ENCODE assay signal across 1 cellular context in the genomic region with DNA sequence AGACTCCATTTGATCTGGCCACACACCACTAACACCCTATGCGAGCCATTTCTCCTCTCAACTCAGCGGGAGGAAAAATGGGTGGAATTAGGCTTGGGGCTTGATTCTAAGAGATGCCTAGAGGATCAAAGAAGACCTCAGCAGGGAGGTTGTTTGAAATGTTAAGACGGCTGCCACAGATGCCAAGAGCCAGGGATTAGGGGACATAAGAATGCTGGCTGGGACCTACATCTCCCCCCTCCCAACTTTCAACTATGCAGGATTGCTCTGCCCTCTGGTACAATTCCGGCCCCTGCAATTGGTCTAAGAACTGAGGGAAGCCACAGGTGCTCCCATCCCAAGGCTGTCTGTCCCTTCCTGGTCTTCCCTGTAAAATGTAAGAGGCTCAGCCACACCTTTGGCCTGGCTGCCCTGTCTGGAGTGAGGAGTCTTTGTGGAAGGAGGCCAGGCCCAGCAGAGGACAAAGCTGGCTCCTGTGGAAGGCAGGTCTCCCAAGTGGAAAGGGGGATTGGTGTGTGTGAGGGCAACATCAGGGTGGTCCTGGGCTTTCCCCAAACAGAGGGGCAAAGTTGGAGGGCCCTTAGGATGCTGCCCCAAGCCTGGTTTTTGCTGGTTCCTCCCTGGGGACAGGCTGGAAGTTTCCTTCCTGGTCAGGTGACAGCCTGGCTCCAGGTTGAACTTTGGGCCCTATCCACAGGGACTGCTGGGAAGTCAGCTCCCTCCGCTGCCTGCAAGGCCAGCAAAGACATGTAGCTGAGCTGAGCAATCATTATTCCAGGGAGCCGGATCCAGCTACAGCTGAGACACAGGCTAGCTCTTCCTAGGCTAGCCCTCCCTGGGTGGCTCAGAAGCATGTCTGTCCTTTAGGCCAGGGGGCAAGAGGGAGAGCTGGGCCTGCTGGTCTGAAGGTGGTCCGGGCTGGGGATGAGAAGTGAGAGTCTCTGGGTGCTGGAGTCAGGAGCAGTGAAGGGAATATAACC.
A peak's percentile ranks its signal among the peaks of the same experiment; 100 is the strongest.
TF ChIP-seq lines count a peak whose summit lies in the region.

No MANE protein-coding gene starts in this region.

TF ChIP-seq in HepG2, 621 proteins besides CTCF, POLR2A, EP300 and RAD21 (continued from another document and continues in another):
- TF ChIP-seq, protein P1, sequence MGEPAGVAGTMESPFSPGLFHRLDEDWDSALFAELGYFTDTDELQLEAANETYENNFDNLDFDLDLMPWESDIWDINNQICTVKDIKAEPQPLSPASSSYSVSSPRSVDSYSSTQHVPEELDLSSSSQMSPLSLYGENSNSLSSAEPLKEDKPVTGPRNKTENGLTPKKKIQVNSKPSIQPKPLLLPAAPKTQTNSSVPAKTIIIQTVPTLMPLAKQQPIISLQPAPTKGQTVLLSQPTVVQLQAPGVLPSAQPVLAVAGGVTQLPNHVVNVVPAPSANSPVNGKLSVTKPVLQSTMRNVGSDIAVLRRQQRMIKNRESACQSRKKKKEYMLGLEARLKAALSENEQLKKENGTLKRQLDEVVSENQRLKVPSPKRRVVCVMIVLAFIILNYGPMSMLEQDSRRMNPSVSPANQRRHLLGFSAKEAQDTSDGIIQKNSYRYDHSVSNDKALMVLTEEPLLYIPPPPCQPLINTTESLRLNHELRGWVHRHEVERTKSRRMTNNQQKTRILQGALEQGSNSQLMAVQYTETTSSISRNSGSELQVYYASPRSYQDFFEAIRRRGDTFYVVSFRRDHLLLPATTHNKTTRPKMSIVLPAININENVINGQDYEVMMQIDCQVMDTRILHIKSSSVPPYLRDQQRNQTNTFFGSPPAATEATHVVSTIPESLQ (CRISPR knock-in tag; conservative IDR thresholded peaks at IDR 0.05), result no peak
- TF ChIP-seq, protein P2, sequence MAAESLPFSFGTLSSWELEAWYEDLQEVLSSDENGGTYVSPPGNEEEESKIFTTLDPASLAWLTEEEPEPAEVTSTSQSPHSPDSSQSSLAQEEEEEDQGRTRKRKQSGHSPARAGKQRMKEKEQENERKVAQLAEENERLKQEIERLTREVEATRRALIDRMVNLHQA (CRISPR knock-in tag; IDR thresholded peaks at IDR 0.05), result no peak
- TF ChIP-seq, protein P3, sequence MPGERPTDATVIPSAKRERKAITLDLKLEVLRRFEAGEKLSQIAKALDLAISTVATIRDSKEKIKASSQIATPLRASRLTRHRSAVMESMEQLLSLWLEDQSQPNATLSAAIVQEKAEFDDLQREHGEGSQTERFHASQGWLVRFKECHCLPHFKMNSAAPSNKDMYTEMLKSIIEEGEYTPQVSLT (CRISPR knock-in tag; IDR thresholded peaks at IDR 0.05; ENCODE audit: borderline replicate concordance, low read depth), result no peak
- TF ChIP-seq, protein P4, sequence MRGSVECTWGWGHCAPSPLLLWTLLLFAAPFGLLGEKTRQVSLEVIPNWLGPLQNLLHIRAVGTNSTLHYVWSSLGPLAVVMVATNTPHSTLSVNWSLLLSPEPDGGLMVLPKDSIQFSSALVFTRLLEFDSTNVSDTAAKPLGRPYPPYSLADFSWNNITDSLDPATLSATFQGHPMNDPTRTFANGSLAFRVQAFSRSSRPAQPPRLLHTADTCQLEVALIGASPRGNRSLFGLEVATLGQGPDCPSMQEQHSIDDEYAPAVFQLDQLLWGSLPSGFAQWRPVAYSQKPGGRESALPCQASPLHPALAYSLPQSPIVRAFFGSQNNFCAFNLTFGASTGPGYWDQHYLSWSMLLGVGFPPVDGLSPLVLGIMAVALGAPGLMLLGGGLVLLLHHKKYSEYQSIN (CRISPR knock-in tag; IDR thresholded peaks at IDR 0.05; ENCODE audit: borderline replicate concordance), result no peak
- TF ChIP-seq ZFP1 (CRISPR knock-in tag; IDR thresholded peaks at IDR 0.05), result no peak
- TF ChIP-seq SCMH1 (CRISPR knock-in tag; IDR thresholded peaks at IDR 0.05; ENCODE audit: borderline replicate concordance), result no peak
- TF ChIP-seq NCOA1 (CRISPR knock-in tag; IDR thresholded peaks at IDR 0.05), result 0 out of 2 replicates have a peak, but pooled peaks have one; percentile 71
- peak; percentile 51; the same call in 1 of the 2 replicates for TF ChIP-seq FOXO1 (CRISPR knock-in tag; IDR thresholded peaks at IDR 0.05)
- TF ChIP-seq SMAD1 (CRISPR knock-in tag; IDR thresholded peaks at IDR 0.05; ENCODE audit: borderline replicate concordance, low read depth), result peak; percentile 69; the same call in 1 of the 2 replicates
- TF ChIP-seq STAT5B (CRISPR knock-in tag; IDR thresholded peaks at IDR 0.05), result no peak
- peak; percentile 26; the same call in 1 of the 2 replicates for TF ChIP-seq ZNF547 (CRISPR knock-in tag; IDR thresholded peaks at IDR 0.05)
- no peak for TF ChIP-seq RFXANK (CRISPR knock-in tag; IDR thresholded peaks at IDR 0.05)
- TF ChIP-seq TAF15 (IDR thresholded peaks at IDR 0.05; ENCODE audit: low read depth, low read length, poor library complexity, severe bottlenecking), result no peak
- no peak; the same call in 1 of the 2 replicates for TF ChIP-seq ETV6 (CRISPR knock-in tag; conservative IDR thresholded peaks at IDR 0.05)
- TF ChIP-seq, protein P5, sequence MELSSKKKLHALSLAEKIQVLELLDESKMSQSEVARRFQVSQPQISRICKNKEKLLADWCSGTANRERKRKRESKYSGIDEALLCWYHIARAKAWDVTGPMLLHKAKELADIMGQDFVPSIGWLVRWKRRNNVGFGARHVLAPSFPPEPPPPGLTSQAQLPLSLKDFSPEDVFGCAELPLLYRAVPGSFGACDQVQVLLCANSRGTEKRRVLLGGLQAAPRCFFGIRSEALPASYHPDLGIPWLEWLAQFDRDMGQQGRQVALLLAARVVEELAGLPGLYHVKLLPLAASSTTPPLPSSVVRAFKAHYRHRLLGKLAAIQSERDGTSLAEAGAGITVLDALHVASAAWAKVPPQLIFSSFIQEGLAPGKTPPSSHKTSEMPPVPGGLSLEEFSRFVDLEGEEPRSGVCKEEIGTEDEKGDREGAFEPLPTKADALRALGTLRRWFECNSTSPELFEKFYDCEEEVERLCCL (CRISPR knock-in tag; IDR thresholded peaks at IDR 0.05; ENCODE audit: borderline replicate concordance), result no peak
- TF ChIP-seq ZNF224 (CRISPR knock-in tag; IDR thresholded peaks at IDR 0.05), result peak; percentile 83; the same call in 1 of the 2 replicates
- TF ChIP-seq MXD4 (CRISPR knock-in tag; IDR thresholded peaks at IDR 0.05), result no peak
- TF ChIP-seq BCL6 (CRISPR knock-in tag; IDR thresholded peaks at IDR 0.05), result peak; percentile 64; the same call in 1 of the 2 replicates
- peak; percentile 61 for TF ChIP-seq ETV5 (CRISPR knock-in tag; IDR thresholded peaks at IDR 0.05; ENCODE audit: borderline replicate concordance)
- TF ChIP-seq, protein P6, sequence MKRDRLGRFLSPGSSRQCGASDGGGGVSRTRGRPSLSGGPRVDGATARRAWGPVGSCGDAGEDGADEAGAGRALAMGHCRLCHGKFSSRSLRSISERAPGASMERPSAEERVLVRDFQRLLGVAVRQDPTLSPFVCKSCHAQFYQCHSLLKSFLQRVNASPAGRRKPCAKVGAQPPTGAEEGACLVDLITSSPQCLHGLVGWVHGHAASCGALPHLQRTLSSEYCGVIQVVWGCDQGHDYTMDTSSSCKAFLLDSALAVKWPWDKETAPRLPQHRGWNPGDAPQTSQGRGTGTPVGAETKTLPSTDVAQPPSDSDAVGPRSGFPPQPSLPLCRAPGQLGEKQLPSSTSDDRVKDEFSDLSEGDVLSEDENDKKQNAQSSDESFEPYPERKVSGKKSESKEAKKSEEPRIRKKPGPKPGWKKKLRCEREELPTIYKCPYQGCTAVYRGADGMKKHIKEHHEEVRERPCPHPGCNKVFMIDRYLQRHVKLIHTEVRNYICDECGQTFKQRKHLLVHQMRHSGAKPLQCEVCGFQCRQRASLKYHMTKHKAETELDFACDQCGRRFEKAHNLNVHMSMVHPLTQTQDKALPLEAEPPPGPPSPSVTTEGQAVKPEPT (CRISPR knock-in tag; IDR thresholded peaks at IDR 0.05; ENCODE audit: low read depth), result no peak
- TF ChIP-seq MEIS2 (CRISPR knock-in tag; IDR thresholded peaks at IDR 0.05), result no peak
- TF ChIP-seq TOE1 (CRISPR knock-in tag; IDR thresholded peaks at IDR 0.05), result no peak
- TF ChIP-seq, protein P7, sequence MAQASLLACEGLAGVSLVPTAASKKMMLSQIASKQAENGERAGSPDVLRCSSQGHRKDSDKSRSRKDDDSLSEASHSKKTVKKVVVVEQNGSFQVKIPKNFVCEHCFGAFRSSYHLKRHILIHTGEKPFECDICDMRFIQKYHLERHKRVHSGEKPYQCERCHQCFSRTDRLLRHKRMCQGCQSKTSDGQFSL (CRISPR knock-in tag; IDR thresholded peaks at IDR 0.05), result no peak
- TF ChIP-seq ARNTL (CRISPR knock-in tag; IDR thresholded peaks at IDR 0.05), result peak; percentile 80; the same call in 1 of the 2 replicates
- TF ChIP-seq, protein P8, sequence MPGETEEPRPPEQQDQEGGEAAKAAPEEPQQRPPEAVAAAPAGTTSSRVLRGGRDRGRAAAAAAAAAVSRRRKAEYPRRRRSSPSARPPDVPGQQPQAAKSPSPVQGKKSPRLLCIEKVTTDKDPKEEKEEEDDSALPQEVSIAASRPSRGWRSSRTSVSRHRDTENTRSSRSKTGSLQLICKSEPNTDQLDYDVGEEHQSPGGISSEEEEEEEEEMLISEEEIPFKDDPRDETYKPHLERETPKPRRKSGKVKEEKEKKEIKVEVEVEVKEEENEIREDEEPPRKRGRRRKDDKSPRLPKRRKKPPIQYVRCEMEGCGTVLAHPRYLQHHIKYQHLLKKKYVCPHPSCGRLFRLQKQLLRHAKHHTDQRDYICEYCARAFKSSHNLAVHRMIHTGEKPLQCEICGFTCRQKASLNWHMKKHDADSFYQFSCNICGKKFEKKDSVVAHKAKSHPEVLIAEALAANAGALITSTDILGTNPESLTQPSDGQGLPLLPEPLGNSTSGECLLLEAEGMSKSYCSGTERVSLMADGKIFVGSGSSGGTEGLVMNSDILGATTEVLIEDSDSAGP (CRISPR knock-in tag; IDR thresholded peaks at IDR 0.05; ENCODE audit: borderline replicate concordance), result peak; percentile 78; the same call in 1 of the 2 replicates
- no peak for TF ChIP-seq SIN3A (IDR thresholded peaks at IDR 0.05; ENCODE audit: borderline replicate concordance, low read depth, low read length)
- TF ChIP-seq NFRKB (IDR thresholded peaks at IDR 0.05), result no peak
- no peak for TF ChIP-seq RFXAP (CRISPR knock-in tag; IDR thresholded peaks at IDR 0.05; ENCODE audit: borderline replicate concordance)
- TF ChIP-seq ZNF496 (CRISPR knock-in tag; IDR thresholded peaks at IDR 0.05; ENCODE audit: insufficient replicate concordance), result no peak
- no peak for TF ChIP-seq NR2F1 (CRISPR knock-in tag; IDR thresholded peaks at IDR 0.05)
- no peak for TF ChIP-seq NPAS2 (CRISPR knock-in tag; IDR thresholded peaks at IDR 0.05; ENCODE audit: borderline replicate concordance)
- no peak; the same call in 1 of the 2 replicates for TF ChIP-seq ZBTB7A (CRISPR knock-in tag; IDR thresholded peaks at IDR 0.05)
- TF ChIP-seq CBX5 (CRISPR knock-in tag; IDR thresholded peaks at IDR 0.05; ENCODE audit: borderline replicate concordance), result peak; percentile 74; the same call in 1 of the 2 replicates
- TF ChIP-seq, protein P9, sequence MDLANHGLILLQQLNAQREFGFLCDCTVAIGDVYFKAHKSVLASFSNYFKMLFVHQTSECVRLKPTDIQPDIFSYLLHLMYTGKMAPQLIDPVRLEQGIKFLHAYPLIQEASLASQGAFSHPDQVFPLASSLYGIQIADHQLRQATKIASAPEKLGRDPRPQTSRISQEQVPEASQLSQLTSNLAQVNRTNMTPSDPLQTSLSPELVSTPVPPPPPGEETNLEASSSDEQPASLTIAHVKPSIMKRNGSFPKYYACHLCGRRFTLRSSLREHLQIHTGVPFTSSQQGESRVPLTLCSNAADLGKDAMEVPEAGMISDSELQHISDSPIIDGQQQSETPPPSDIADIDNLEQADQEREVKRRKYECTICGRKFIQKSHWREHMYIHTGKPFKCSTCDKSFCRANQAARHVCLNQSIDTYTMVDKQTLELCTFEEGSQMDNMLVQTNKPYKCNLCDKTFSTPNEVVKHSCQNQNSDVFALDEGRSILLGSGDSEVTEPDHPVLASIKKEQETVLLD (CRISPR knock-in tag; IDR thresholded peaks at IDR 0.05; ENCODE audit: low read depth), result no peak
- TF ChIP-seq YEATS4 (CRISPR knock-in tag; IDR thresholded peaks at IDR 0.05; ENCODE audit: borderline replicate concordance), result peak; percentile 43; the same call in 1 of the 2 replicates
- TF ChIP-seq ZNF619 (CRISPR knock-in tag; IDR thresholded peaks at IDR 0.05), result no peak
- TF ChIP-seq, protein P10, sequence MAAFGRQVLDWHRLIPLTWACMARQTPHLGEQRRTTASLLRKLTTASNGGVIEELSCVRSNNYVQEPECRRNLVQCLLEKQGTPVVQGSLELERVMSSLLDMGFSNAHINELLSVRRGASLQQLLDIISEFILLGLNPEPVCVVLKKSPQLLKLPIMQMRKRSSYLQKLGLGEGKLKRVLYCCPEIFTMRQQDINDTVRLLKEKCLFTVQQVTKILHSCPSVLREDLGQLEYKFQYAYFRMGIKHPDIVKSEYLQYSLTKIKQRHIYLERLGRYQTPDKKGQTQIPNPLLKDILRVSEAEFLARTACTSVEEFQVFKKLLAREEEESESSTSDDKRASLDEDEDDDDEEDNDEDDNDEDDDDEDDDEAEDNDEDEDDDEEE (CRISPR knock-in tag; IDR thresholded peaks at IDR 0.05), result no peak
- TF ChIP-seq ZFP62 (CRISPR knock-in tag; IDR thresholded peaks at IDR 0.05), result no peak
- no peak; the same call in 1 of the 2 replicates for TF ChIP-seq ZNF552 (CRISPR knock-in tag; IDR thresholded peaks at IDR 0.05; ENCODE audit: borderline replicate concordance)
- no peak for TF ChIP-seq EZH2 (conservative IDR thresholded peaks at IDR 0.05; ENCODE audit: low read depth, low read length)
- no peak for TF ChIP-seq ZSCAN25 (CRISPR knock-in tag; IDR thresholded peaks at IDR 0.05)
- peak; percentile 22; the same call in 1 of the 2 replicates for TF ChIP-seq ZBTB20 (CRISPR knock-in tag; IDR thresholded peaks at IDR 0.05; ENCODE audit: borderline replicate concordance, low read depth)
- no peak for TF ChIP-seq KDM5A (IDR thresholded peaks at IDR 0.05; ENCODE audit: borderline replicate concordance, low read length)
- TF ChIP-seq, protein P11, sequence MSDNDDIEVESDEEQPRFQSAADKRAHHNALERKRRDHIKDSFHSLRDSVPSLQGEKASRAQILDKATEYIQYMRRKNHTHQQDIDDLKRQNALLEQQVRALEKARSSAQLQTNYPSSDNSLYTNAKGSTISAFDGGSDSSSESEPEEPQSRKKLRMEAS (IDR thresholded peaks at IDR 0.05), result peak; percentile 36; the same call in 1 of the 2 replicates
